Comparison of ENCODE assay signal across 20 cellular contexts in genomic region chr22:26581026-26581425, GRCh38. TPM values are rescaled to one million over a fixed set of nuclear protein-coding genes. Genes with fewer than 3 reads are reported as not detected.
DNase-seq lines count a peak whose midpoint lies in the region; ATAC-seq, FAIRE-seq and TF ChIP-seq lines count a peak whose summit lies in the region.
"Had no signal": no experiment of that assay in that cellular context is flagged by ENCODE, and none has a peak within 500 bp of the region (broad histone marks: within the 10 kb centered on the region; RNA-seq: fewer than 3 reads in every experiment).

No MANE protein-coding gene starts in this region.

- H3K36me3 ChIP-seq in BLaER1 treated with 17β-estradiol and CSF1 and Interleukin-3, amounts not matched to agents 10 nM and 100 nM = peaks cover 14 to 52% (median 22%) of the 10 kb centered on the region in 11 experiments
- H3K36me3 ChIP-seq in GM23338 (ENCODE audit: insufficient read depth) (no peaks in the 10 kb centered on the region), mesendoderm (ENCODE audit: control insufficient read depth, insufficient read depth, low read length) (peaks cover 7% of the 10 kb centered on the region), HepG2 (replicated peaks in 1 of 2; ENCODE audit: control insufficient read depth in 1 of 2, insufficient read depth in 2 of 2, low read length in 2 of 2) (0 out of 5 replicates have a peak, but pooled peaks cover 0 to 4% of the 10 kb centered on the region in 2 experiments)
- H3K36me3 ChIP-seq: breast epithelium had no signal

- H3K56ac ChIP-seq in mesendoderm (ENCODE audit: low read length) = peak overlapping the region; percentile 50

- H2AFZ ChIP-seq in GM23338 (no peak overlapping the region), HepG2 (ENCODE audit: low read length) (no peak overlapping the region)
- H2AFZ ChIP-seq: PC-9 had no signal

- H3K36me3 Mint-ChIP-seq in GM23338 (ENCODE audit: low read depth) = peaks cover 44% of the 10 kb centered on the region
- peaks cover 63% of the 10 kb centered on the region for H3K36me3 Mint-ChIP-seq in activated CD4-positive, alpha-beta memory T cell treated with anti-CD3 and anti-CD28 coated beads, Interleukin-2, amount 10 ng/mL, durations not matched to agents 7 days and 5 days (ENCODE audit: low read depth)

- peaks cover 9 to 99% (median 31%) of the 10 kb centered on the region in 11 experiments; a peak in 18 of 22 replicates for H4K20me1 ChIP-seq in BLaER1 treated with 17β-estradiol and CSF1 and Interleukin-3, amounts not matched to agents 10 nM and 100 nM
- H4K20me1 ChIP-seq in GM23338 (replicated peaks; ENCODE audit: insufficient read depth) = peaks cover 29% of the 10 kb centered on the region
- no peaks in the 10 kb centered on the region for H4K20me1 ChIP-seq in HepG2 (ENCODE audit: insufficient read depth, low read length)

- peak overlapping the region in 10 of 11 experiments; percentile 80 to 95 (median 86); a peak in 15 of 22 replicates for H3K4me2 ChIP-seq in BLaER1 treated with 17β-estradiol and CSF1 and Interleukin-3, amounts not matched to agents 10 nM and 100 nM
- H3K4me2 ChIP-seq in GM23338 (peak overlapping the region; percentile 6; the same call in 1 of the 2 replicates), mesendoderm (ENCODE audit: low read length) (no peak overlapping the region), HepG2 (ENCODE audit: low read depth, low read length) (no peak overlapping the region)
- H3K4me2 ChIP-seq: PC-9 had no signal

- peaks cover 5% of the 10 kb centered on the region for H3K27me3 Mint-ChIP-seq in GM23338 (ENCODE audit: insufficient read depth, low read depth, poor library complexity)
- no peaks in the 10 kb centered on the region for H3K27me3 Mint-ChIP-seq in activated CD4-positive, alpha-beta memory T cell treated with anti-CD3 and anti-CD28 coated beads, Interleukin-2, amount 10 ng/mL, durations not matched to agents 7 days and 5 days

- no peak overlapping the region for H4K5ac ChIP-seq in mesendoderm (ENCODE audit: low read length)

- H2AK5ac ChIP-seq in mesendoderm (ENCODE audit: low read length) = no peak overlapping the region

- H3K4me3 Mint-ChIP-seq in GM23338 = peak overlapping the region; percentile 16
- H3K4me3 Mint-ChIP-seq in activated CD4-positive, alpha-beta memory T cell treated with anti-CD3 and anti-CD28 coated beads, Interleukin-2, amount 10 ng/mL, durations not matched to agents 7 days and 5 days = peak overlapping the region; percentile 36

- no peak overlapping the region for H3K4ac ChIP-seq in mesendoderm (ENCODE audit: low read depth, low read length)

- ATAC-seq in GM23338 (no peak), HG02840 (IDR thresholded peaks at IDR 0.05; ENCODE audit: low FRiP score, unreplicated experiment) (no peak), HepG2 (no peak), GM19023 (IDR thresholded peaks at IDR 0.05; ENCODE audit: unreplicated experiment) (no peak)
- ATAC-seq: heart left ventricle had no signal

- no peak for TF ChIP-seq EP300 in HepG2 (IDR thresholded peaks at IDR 0.05; ENCODE audit: low read depth in 2 of 2, low read length in 2 of 2)
- TF ChIP-seq EP300 in HepG2 (CRISPR knock-in tag; IDR thresholded peaks at IDR 0.05; ENCODE audit: borderline replicate concordance) = no peak

- in situ Hi-C loops in HepG2 (cut with HindIII; ENCODE audit: extremely low pct_ligation_motif_present, low pct_unique_long_range_greater_than_20kb) = no loop called here

- CTCF ChIA-PET in activated CD4-positive, alpha-beta memory T cell treated with anti-CD3 and anti-CD28 coated beads, Interleukin-2, amount 10 ng/mL, durations not matched to agents 7 days and 5 days (lab: Charles Lee) = no interaction called here
- CTCF ChIA-PET in HepG2 (lab: Yijun Ruan, JAX; ENCODE audit: low intra/inter-chr PET ratio, low total read pairs) = no interaction called here

- no peak overlapping the region for H3K18ac ChIP-seq in mesendoderm (ENCODE audit: low read length)

- H3K4me1 ChIP-seq in BLaER1 treated with 17β-estradiol and CSF1 and Interleukin-3, amounts not matched to agents 10 nM and 100 nM = peaks cover 78 to 99% (median 87%) of the 10 kb centered on the region in 10 experiments
- H3K4me1 ChIP-seq in GM23338 (ENCODE audit: insufficient read depth) = peaks cover 58% of the 10 kb centered on the region
- H3K4me1 ChIP-seq in mesendoderm (ENCODE audit: control insufficient read depth, low read depth, low read length) = peaks cover 15% of the 10 kb centered on the region
- peaks cover 8% of the 10 kb centered on the region; the same call in 1 of the 2 replicates for H3K4me1 ChIP-seq in HepG2 (ENCODE audit: insufficient read depth, low read length)
- H3K4me1 ChIP-seq: breast epithelium had no signal

- no peak overlapping the region for H4K8ac ChIP-seq in mesendoderm (ENCODE audit: low read depth, low read length)

- no peak overlapping the region for H3K4me3 ChIP-seq in BLaER1 treated with 17β-estradiol and CSF1 and Interleukin-3, amounts not matched to agents 10 nM and 100 nM
- H3K4me3 ChIP-seq in GM23338 = no peak overlapping the region; the same call in 1 of the 2 replicates
- H3K4me3 ChIP-seq in mesendoderm (ENCODE audit: low read length) = no peak overlapping the region
- H3K4me3 ChIP-seq in HepG2 (replicated peaks in 1 of 3; ENCODE audit: insufficient read depth in 1 of 3, low read depth in 2 of 3, low read length in 3 of 3) = no peak overlapping the region
- H3K4me3 ChIP-seq: breast epithelium, heart left ventricle, PC-9, thyroid gland had no signal

- FAIRE-seq in HepG2 (lab: Jason Lieb, UNC) = no peak
- FAIRE-seq: TTC549 had no signal

- POLR2A ChIA-PET in activated CD4-positive, alpha-beta memory T cell treated with anti-CD3 and anti-CD28 coated beads, Interleukin-2, amount 10 ng/mL, durations not matched to agents 7 days and 5 days (lab: Charles Lee) = interaction anchor here (1.4 to 2.6 kb wide), 2 partner anchors 13 to 92 kb away, joined by 3 to 10 read pairs; no protein-coding TSS in a partner anchor
- POLR2A ChIA-PET in HepG2 (lab: Yijun Ruan, JAX) = no interaction called here

- H3F3A ChIP-seq in GM23338 (replicated peaks; ENCODE audit: low read depth) = peaks cover 33% of the 10 kb centered on the region; the same call in 1 of the 2 replicates

- WGBS in mesendoderm (ENCODE audit: extremely low coverage, insufficient coverage, low lambda C conversion rate) = no CpG with 5 or more reads among the region's 1 CpG
- 0% methylated on average over 1 of the region's 1 CpG for WGBS in HepG2 (ENCODE audit: low lambda C conversion rate)

- DNase-seq in GM23338 (ENCODE audit: low spot score) (no peak), mesendoderm (no peak), NCI-H524 (lab: John Stamatoyannopoulos, UW) (no peak), HepG2 (ENCODE audit: low spot score) (no peak)
- no peak for DNase-seq in activated CD4-positive, alpha-beta memory T cell treated with anti-CD3 and anti-CD28 coated beads, Interleukin-2, amount 10 ng/mL, durations not matched to agents 7 days and 5 days
- DNase-seq: DMS 273 treated with DMSO at 0.1 percent for 48 hours; GOT3; heart left ventricle; midbrain; NCI-H748 treated with DMSO at 0.1 percent for 48 hours; PC-9; stimulated activated CD4-positive, alpha-beta T cell treated with anti-CD3 and anti-CD28 coated beads, Interleukin-4, amount 100 ng/mL, for 24 hours; thyroid gland had no signal

- peak overlapping the region in 5 of 11 experiments; percentile 7 to 89 (median 71); a peak in 4 of 22 replicates for H3K27ac ChIP-seq in BLaER1 treated with 17β-estradiol and CSF1 and Interleukin-3, amounts not matched to agents 10 nM and 100 nM
- H3K27ac ChIP-seq in GM23338 (ENCODE audit: low read depth) = peak overlapping the region; percentile 12
- no peak overlapping the region for H3K27ac ChIP-seq in mesendoderm (ENCODE audit: low read depth, low read length)
- H3K27ac ChIP-seq in HepG2 (ENCODE audit: extremely low read length, insufficient read depth, low read length) = no peak overlapping the region
- H3K27ac ChIP-seq: breast epithelium, heart left ventricle, PC-9, thyroid gland had no signal

- no peak for TF ChIP-seq RAD21 in HepG2 (CRISPR knock-in tag; IDR thresholded peaks at IDR 0.05)

- TF ChIP-seq CTCF in GM23338 (conservative IDR thresholded peaks at IDR 0.05; ENCODE audit: low read depth in 2 of 2) (no peak), HepG2 (CRISPR knock-in tag; IDR thresholded peaks at IDR 0.05) (no peak)

- no peaks in the 10 kb centered on the region for H3K27me3 ChIP-seq in BLaER1 treated with 17β-estradiol and CSF1 and Interleukin-3, amounts not matched to agents 10 nM and 100 nM
- no peaks in the 10 kb centered on the region for H3K27me3 ChIP-seq in GM23338 (ENCODE audit: insufficient read depth)
- H3K27me3 ChIP-seq in mesendoderm (ENCODE audit: insufficient read depth, low read length, poor library complexity) = no peaks in the 10 kb centered on the region
- no peaks in the 10 kb centered on the region for H3K27me3 ChIP-seq in HepG2 (ENCODE audit: control insufficient read depth in 1 of 2, insufficient read depth in 2 of 2, low read length in 2 of 2)
- H3K27me3 ChIP-seq: breast epithelium, heart left ventricle, thyroid gland had no signal

- no peaks in the 10 kb centered on the region for H3K9me3 Mint-ChIP-seq in GM23338
- H3K9me3 Mint-ChIP-seq in activated CD4-positive, alpha-beta memory T cell treated with anti-CD3 and anti-CD28 coated beads, Interleukin-2, amount 10 ng/mL, durations not matched to agents 7 days and 5 days = no peaks in the 10 kb centered on the region

- H2BK120ac ChIP-seq in mesendoderm (ENCODE audit: low read depth, low read length) = no peak overlapping the region

- peak overlapping the region in 1 of 11 experiments; percentile 29; a peak in 1 of 22 replicates for H3K9ac ChIP-seq in BLaER1 treated with 17β-estradiol and CSF1 and Interleukin-3, amounts not matched to agents 10 nM and 100 nM
- no peak overlapping the region for H3K9ac ChIP-seq in mesendoderm (ENCODE audit: low read length)
- no peak overlapping the region for H3K9ac ChIP-seq in HepG2 (ENCODE audit: insufficient read depth, low read depth, low read length)

- TF ChIP-seq POLR2A in HepG2 (IDR thresholded peaks at IDR 0.05; ENCODE audit: insufficient read depth in 1 of 2, low read depth in 2 of 2, low read length in 2 of 2) = no peak

- peak overlapping the region; percentile 65 for H3K27ac Mint-ChIP-seq in GM23338
- peak overlapping the region; percentile 44 for H3K27ac Mint-ChIP-seq in activated CD4-positive, alpha-beta memory T cell treated with anti-CD3 and anti-CD28 coated beads, Interleukin-2, amount 10 ng/mL, durations not matched to agents 7 days and 5 days

- H3K79me1 ChIP-seq in mesendoderm (ENCODE audit: low read length) = peaks cover 14% of the 10 kb centered on the region

- no TSS peak for BruUV-seq in HepG2 (replicated peaks; lab: Mats Ljungman, UMichigan)

- no peak overlapping the region for H2BK15ac ChIP-seq in mesendoderm (replicated peaks; ENCODE audit: low read depth)

- H3K23ac ChIP-seq in mesendoderm (ENCODE audit: low read length) = no peak overlapping the region

- H3K9me2 ChIP-seq in GM23338 (ENCODE audit: insufficient read depth) = no peaks in the 10 kb centered on the region

- H2BK5ac ChIP-seq in mesendoderm (ENCODE audit: low read length) = no peak overlapping the region

- peaks cover 97% of the 10 kb centered on the region for H3K79me2 ChIP-seq in GM23338 (replicated peaks; ENCODE audit: insufficient read depth)
- H3K79me2 ChIP-seq in mesendoderm (ENCODE audit: control insufficient read depth, insufficient read depth, low read length) = peaks cover 81% of the 10 kb centered on the region
- no peaks in the 10 kb centered on the region for H3K79me2 ChIP-seq in HepG2 (ENCODE audit: insufficient read depth, low read length)

- H3K4me1 Mint-ChIP-seq in GM23338 = peaks cover 66% of the 10 kb centered on the region
- H3K4me1 Mint-ChIP-seq in activated CD4-positive, alpha-beta memory T cell treated with anti-CD3 and anti-CD28 coated beads, Interleukin-2, amount 10 ng/mL, durations not matched to agents 7 days and 5 days = peaks cover 75% of the 10 kb centered on the region

- intact Hi-C loops in HepG2 (cut with micrococcal nuclease; ENCODE audit: unreplicated experiment) = no loop called here

- no peaks in the 10 kb centered on the region for H3K9me3 ChIP-seq in BLaER1 treated with 17β-estradiol and CSF1 and Interleukin-3, amounts not matched to agents 10 nM and 100 nM (replicated peaks in 1 of 11)
- H3K9me3 ChIP-seq in HepG2 (ENCODE audit: low read length) = no peaks in the 10 kb centered on the region
- H3K9me3 ChIP-seq: breast epithelium, heart left ventricle, thyroid gland had no signal

RNA-seq across cellular contexts. Expression of gene TPST2, which starts 8.9 kb away (rescaled TPM):
- 106 and 127 TPM in 2 replicates for total RNA-seq in GM23338 (2014; rRNA removed; shearing (Covaris generic))
- polyA plus RNA-seq in GM23338 (2016; fragmentation: Nextera tagmentation; extraction: Ambion mirVana) = 37.9 and 43.1 TPM in 2 replicates
- 10 to 100 TPM; 55.4 to 60.8 TPM for total RNA-seq in activated CD4-positive, alpha-beta memory T cell treated with anti-CD3 and anti-CD28 coated beads, Interleukin-2, amount 10 ng/mL, durations not matched to agents 7 days and 5 days
- 60.8 TPM for polyA plus RNA-seq in mesendoderm (2013, experiment 1 of 2)
- polyA plus RNA-seq in mesendoderm (2013, experiment 2 of 2) = 59.3 TPM
- total RNA-seq in HepG2 (2016; rRNA removed; fragmentation: Illumina TruSeq; extraction: Trizol) = 9.2 and 15.2 TPM in 2 replicates
- 10.0 and 10.4 TPM in 2 replicates for total RNA-seq in HepG2 (2016; cell fraction: cytosol; rRNA removed; fragmentation: Illumina TruSeq; extraction: Trizol; ENCODE audit: low read depth)
- total RNA-seq in HepG2 (2016; cell fraction: insoluble cytoplasmic fraction; rRNA removed; fragmentation: Illumina TruSeq; extraction: Trizol) = 7.8 and 13.5 TPM in 2 replicates
- 17.6 and 23.3 TPM in 2 replicates for total RNA-seq in HepG2 (2016; cell fraction: membrane; rRNA removed; fragmentation: Illumina TruSeq; extraction: Trizol)
- 10.0 and 10.8 TPM in 2 replicates for total RNA-seq in HepG2 (2016; cell fraction: nucleus; rRNA removed; fragmentation: Illumina TruSeq; extraction: Trizol)
- 23.8 and 29.5 TPM in 2 replicates for polyA plus RNA-seq in HepG2 (2011; rRNA removed)
- 27.5 and 32.7 TPM in 2 replicates for polyA plus RNA-seq in HepG2 (2011; cell fraction: cytosol; rRNA removed)
- 21.6 and 24.3 TPM in 2 replicates for polyA plus RNA-seq in HepG2 (2011; cell fraction: nucleus; rRNA removed)
- 9.2 and 17.3 TPM in 2 replicates for polyA plus RNA-seq in HepG2 (2012)
- polyA plus RNA-seq in HepG2 (2016; cell fraction: cytosol; fragmentation: Illumina TruSeq; extraction: Trizol; ENCODE audit: low read depth) = 13.1 and 15.0 TPM in 2 replicates
- 10.0 and 11.2 TPM in 2 replicates for polyA plus RNA-seq in HepG2 (2016; cell fraction: insoluble cytoplasmic fraction; fragmentation: Illumina TruSeq; extraction: Trizol; ENCODE audit: low read depth)
- polyA plus RNA-seq in HepG2 (2016; cell fraction: membrane; fragmentation: Illumina TruSeq; extraction: Trizol; ENCODE audit: low read depth) = 19.3 and 21.6 TPM in 2 replicates
- 16.7 and 18.4 TPM in 2 replicates for polyA plus RNA-seq in HepG2 (2016; cell fraction: nucleus; fragmentation: Illumina TruSeq; extraction: Trizol; ENCODE audit: insufficient read depth, low read depth)
- polyA minus RNA-seq in HepG2 (2011; rRNA and poly(A)+ RNA removed; ENCODE audit: low replicate concordance) = 13.6 and 45.9 TPM in 2 replicates
- polyA minus RNA-seq in HepG2 (2011; cell fraction: cytosol; rRNA and poly(A)+ RNA removed) = 10.1 and 10.6 TPM in 2 replicates
- 11.7 and 12.1 TPM in 2 replicates for polyA minus RNA-seq in HepG2 (2011; cell fraction: nucleus; rRNA and poly(A)+ RNA removed)

RNA-seq across cellular contexts. Expression of gene CRYBB1, which starts 36.8 kb away (rescaled TPM):
- 1.6 and 2.4 TPM in 2 replicates for total RNA-seq in GM23338 (2014; rRNA removed; shearing (Covaris generic))
- polyA plus RNA-seq in GM23338 (2016; fragmentation: Nextera tagmentation; extraction: Ambion mirVana) = 3.0 and 3.7 TPM in 2 replicates
- total RNA-seq in activated CD4-positive, alpha-beta memory T cell treated with anti-CD3 and anti-CD28 coated beads, Interleukin-2, amount 10 ng/mL, durations not matched to agents 7 days and 5 days = 1 to 10 TPM in 1 of 2 experiments, under 1 TPM in 1; 0.65 to 1.2 TPM
- 7.3 TPM for polyA plus RNA-seq in mesendoderm (2013, experiment 1 of 2)
- polyA plus RNA-seq in mesendoderm (2013, experiment 2 of 2) = 7.5 TPM
- total RNA-seq in HepG2 (2016; rRNA removed; fragmentation: Illumina TruSeq; extraction: Trizol) = not detected in 2 replicates
- total RNA-seq in HepG2 (2016; cell fraction: cytosol; rRNA removed; fragmentation: Illumina TruSeq; extraction: Trizol; ENCODE audit: low read depth) = not detected in 2 replicates
- total RNA-seq in HepG2 (2016; cell fraction: insoluble cytoplasmic fraction; rRNA removed; fragmentation: Illumina TruSeq; extraction: Trizol) = not detected in 2 replicates
- total RNA-seq in HepG2 (2016; cell fraction: membrane; rRNA removed; fragmentation: Illumina TruSeq; extraction: Trizol) = not detected in 2 replicates
- not detected in 2 replicates for total RNA-seq in HepG2 (2016; cell fraction: nucleus; rRNA removed; fragmentation: Illumina TruSeq; extraction: Trizol)
- polyA plus RNA-seq in HepG2 (2011; rRNA removed) = not detected in 2 replicates
- not detected in 2 replicates for polyA plus RNA-seq in HepG2 (2011; cell fraction: cytosol; rRNA removed)
- not detected in 2 replicates for polyA plus RNA-seq in HepG2 (2011; cell fraction: nucleus; rRNA removed)
- polyA plus RNA-seq in HepG2 (2012) = not detected in 2 replicates
- not detected in 2 replicates for polyA plus RNA-seq in HepG2 (2016; cell fraction: cytosol; fragmentation: Illumina TruSeq; extraction: Trizol; ENCODE audit: low read depth)
- not detected in 2 replicates for polyA plus RNA-seq in HepG2 (2016; cell fraction: insoluble cytoplasmic fraction; fragmentation: Illumina TruSeq; extraction: Trizol; ENCODE audit: low read depth)
- polyA plus RNA-seq in HepG2 (2016; cell fraction: membrane; fragmentation: Illumina TruSeq; extraction: Trizol; ENCODE audit: low read depth) = not detected in 2 replicates
- not detected in 2 replicates for polyA plus RNA-seq in HepG2 (2016; cell fraction: nucleus; fragmentation: Illumina TruSeq; extraction: Trizol; ENCODE audit: insufficient read depth, low read depth)
- polyA minus RNA-seq in HepG2 (2011; rRNA and poly(A)+ RNA removed; ENCODE audit: low replicate concordance) = not detected in 2 replicates
- polyA minus RNA-seq in HepG2 (2011; cell fraction: cytosol; rRNA and poly(A)+ RNA removed) = not detected in 2 replicates
- not detected in 2 replicates for polyA minus RNA-seq in HepG2 (2011; cell fraction: nucleus; rRNA and poly(A)+ RNA removed)
- total RNA-seq: kidney epithelial cell, osteoblast, PC-9 had no signal

RNA-seq across cellular contexts. Expression of gene CRYBA4, which starts 40.7 kb away (rescaled TPM):
- 1.7 TPM in 1 of 2 replicates, not detected in the other for total RNA-seq in GM23338 (2014; rRNA removed; shearing (Covaris generic))
- 1.2 and 1.5 TPM in 2 replicates for polyA plus RNA-seq in GM23338 (2016; fragmentation: Nextera tagmentation; extraction: Ambion mirVana)
- under 1 TPM in 1 of 2 experiments, not detected in 1; 0.48 TPM for total RNA-seq in activated CD4-positive, alpha-beta memory T cell treated with anti-CD3 and anti-CD28 coated beads, Interleukin-2, amount 10 ng/mL, durations not matched to agents 7 days and 5 days
- polyA plus RNA-seq in mesendoderm (2013, experiment 1 of 2) = 0.72 TPM
- 0.60 TPM for polyA plus RNA-seq in mesendoderm (2013, experiment 2 of 2)
- not detected in 2 replicates for total RNA-seq in HepG2 (2016; rRNA removed; fragmentation: Illumina TruSeq; extraction: Trizol)
- not detected in 2 replicates for total RNA-seq in HepG2 (2016; cell fraction: cytosol; rRNA removed; fragmentation: Illumina TruSeq; extraction: Trizol; ENCODE audit: low read depth)
- total RNA-seq in HepG2 (2016; cell fraction: insoluble cytoplasmic fraction; rRNA removed; fragmentation: Illumina TruSeq; extraction: Trizol) = not detected in 2 replicates
- not detected in 2 replicates for total RNA-seq in HepG2 (2016; cell fraction: membrane; rRNA removed; fragmentation: Illumina TruSeq; extraction: Trizol)
- not detected in 2 replicates for total RNA-seq in HepG2 (2016; cell fraction: nucleus; rRNA removed; fragmentation: Illumina TruSeq; extraction: Trizol)
- not detected in 2 replicates for polyA plus RNA-seq in HepG2 (2011; rRNA removed)
- polyA plus RNA-seq in HepG2 (2011; cell fraction: cytosol; rRNA removed) = not detected in 2 replicates
- polyA plus RNA-seq in HepG2 (2011; cell fraction: nucleus; rRNA removed) = not detected in 2 replicates
- not detected in 2 replicates for polyA plus RNA-seq in HepG2 (2012)
- not detected in 2 replicates for polyA plus RNA-seq in HepG2 (2016; cell fraction: cytosol; fragmentation: Illumina TruSeq; extraction: Trizol; ENCODE audit: low read depth)
- not detected in 2 replicates for polyA plus RNA-seq in HepG2 (2016; cell fraction: insoluble cytoplasmic fraction; fragmentation: Illumina TruSeq; extraction: Trizol; ENCODE audit: low read depth)
- not detected in 2 replicates for polyA plus RNA-seq in HepG2 (2016; cell fraction: membrane; fragmentation: Illumina TruSeq; extraction: Trizol; ENCODE audit: low read depth)
- not detected in 2 replicates for polyA plus RNA-seq in HepG2 (2016; cell fraction: nucleus; fragmentation: Illumina TruSeq; extraction: Trizol; ENCODE audit: insufficient read depth, low read depth)
- polyA minus RNA-seq in HepG2 (2011; rRNA and poly(A)+ RNA removed; ENCODE audit: low replicate concordance) = not detected in 2 replicates
- not detected in 2 replicates for polyA minus RNA-seq in HepG2 (2011; cell fraction: cytosol; rRNA and poly(A)+ RNA removed)
- not detected in 2 replicates for polyA minus RNA-seq in HepG2 (2011; cell fraction: nucleus; rRNA and poly(A)+ RNA removed)
- total RNA-seq: breast epithelium, heart left ventricle, kidney epithelial cell, osteoblast, PC-9, thyroid gland had no signal
- polyA plus RNA-seq: heart left ventricle had no signal

Comparison
In these comparisons a context has a peak if more than half of its experiments do, and no peak if none do; other contexts are left out.
1. H3K4me2 ChIP-seq: peak in BLaER1 treated with 17β-estradiol and CSF1 and Interleukin-3, amounts not matched to agents 10 nM and 100 nM (10 of 11) and GM23338 (single experiment); none in mesendoderm (single experiment) and HepG2 (single experiment).